In genomic region chr7:88759216-88759955, GRCh38 we compare ENCODE assay signal across 9 cellular contexts. TPM values are rescaled to one million over a fixed set of nuclear protein-coding genes. Genes with fewer than 3 reads are reported as not detected.
DNase-seq lines count a peak whose midpoint lies in the region; ATAC-seq and TF ChIP-seq lines count a peak whose summit lies in the region.
"Had no signal": no experiment of that assay in that cellular context is flagged by ENCODE, and none has a peak within 500 bp of the region (broad histone marks: within the 10 kb centered on the region; RNA-seq: fewer than 3 reads in every experiment).

Gene ZNF804B, plus strand, starts transcription at chr7:88759700. Its CDS starts 277 bp downstream, at chr7:88759977.

- peak in 1 of 3 experiments; percentile 8 for TF ChIP-seq CTCF in nephron (IDR thresholded peaks at IDR 0.05; ENCODE audit: unreplicated experiment in 3 of 3)

- DNase-seq in MG63 (peak; percentile 16), T-helper 9 cell (no peak), HT-29 (ENCODE audit: low spot score) (no peak)
- DNase-seq: T-cell had no signal

- peak within 1 kb of the TSS; percentile 62 for H3K4me2 ChIP-seq in BLaER1

- H3K4me1 ChIP-seq in BLaER1 (no peaks in the 10 kb centered on the region), endocrine pancreas (ENCODE audit: control insufficient read depth, insufficient read depth, low read length) (no peaks in the 10 kb centered on the region)

- ATAC-seq in HG02840 (IDR thresholded peaks at IDR 0.05; ENCODE audit: low FRiP score, unreplicated experiment) (no peak), GM18520 (IDR thresholded peaks at IDR 0.05; ENCODE audit: unreplicated experiment) (no peak)

- peaks cover 79% of the 10 kb centered on the region for H3K27me3 Mint-ChIP-seq in nephron (ENCODE audit: low read depth)

- no peak within 1 kb of the TSS for H3K27ac Mint-ChIP-seq in nephron
- H3K27ac Mint-ChIP-seq: T-cell had no signal

- H3K27ac ChIP-seq in BLaER1, result no peak within 1 kb of the TSS

- peak within 1 kb of the TSS; percentile 56 for H3K4me3 ChIP-seq in BLaER1
- peak within 1 kb of the TSS; percentile 47 for H3K4me3 ChIP-seq in MG63
- no peak within 1 kb of the TSS for H3K4me3 ChIP-seq in endocrine pancreas (ENCODE audit: control insufficient read depth, insufficient read depth, low read length)

- peaks cover 8% of the 10 kb centered on the region for H3K4me1 Mint-ChIP-seq in nephron

- H3K9ac ChIP-seq in BLaER1, result no peak within 1 kb of the TSS
- peak within 1 kb of the TSS; percentile 14 for H3K9ac ChIP-seq in endocrine pancreas (ENCODE audit: control insufficient read depth, insufficient read depth, low read length)

- no peaks in the 10 kb centered on the region for H3K36me3 Mint-ChIP-seq in nephron (ENCODE audit: low read depth)
- H3K36me3 Mint-ChIP-seq: T-cell had no signal

- peaks cover 5% of the 10 kb centered on the region; the same call in 1 of the 2 replicates for H4K20me1 ChIP-seq in BLaER1

- H3K36me3 ChIP-seq in BLaER1 (no peaks in the 10 kb centered on the region), MG63 (no peaks in the 10 kb centered on the region), endocrine pancreas (ENCODE audit: control insufficient read depth, insufficient read depth, low read length) (no peaks in the 10 kb centered on the region)

- H3K27me3 ChIP-seq in BLaER1 (peaks cover 40% of the 10 kb centered on the region), MG63 (peaks cover 8% of the 10 kb centered on the region; the same call in 1 of the 2 replicates), endocrine pancreas (ENCODE audit: control insufficient read depth, insufficient read depth, low read length) (peaks cover 7% of the 10 kb centered on the region)

- H3K9me3 Mint-ChIP-seq in nephron, result no peaks in the 10 kb centered on the region
- H3K9me3 Mint-ChIP-seq: T-cell had no signal

- H3K9me3 ChIP-seq in BLaER1, result peaks cover 5% of the 10 kb centered on the region; the same call in 1 of the 2 replicates
- no peaks in the 10 kb centered on the region for H3K9me3 ChIP-seq in MG63
- H3K9me3 ChIP-seq in endocrine pancreas (ENCODE audit: control insufficient read depth, low read length), result no peaks in the 10 kb centered on the region

- H3K4me3 Mint-ChIP-seq in nephron, result peak within 1 kb of the TSS; percentile 85 to 88 (median 85)

RNA-seq across cellular contexts. Expression of gene ZNF804B, which starts in this region (rescaled TPM):
- not detected in 2 replicates for total RNA-seq in MG63 (2014; rRNA removed; shearing (Covaris generic); ENCODE audit: low replicate concordance)
- not detected in 2 replicates for total RNA-seq in HT-29 (2014; rRNA removed; shearing (Covaris generic))
- total RNA-seq: T-cell had no signal

Comparison
In these comparisons a context has a peak if more than half of its experiments do, and no peak if none do; other contexts are left out.
1. Peak in DNase-seq and H3K4me3 ChIP-seq in MG63; RNA of the gene not detected or under 1 TPM.